9 cellular contexts compared by ENCODE assay signal in the genomic region with DNA sequence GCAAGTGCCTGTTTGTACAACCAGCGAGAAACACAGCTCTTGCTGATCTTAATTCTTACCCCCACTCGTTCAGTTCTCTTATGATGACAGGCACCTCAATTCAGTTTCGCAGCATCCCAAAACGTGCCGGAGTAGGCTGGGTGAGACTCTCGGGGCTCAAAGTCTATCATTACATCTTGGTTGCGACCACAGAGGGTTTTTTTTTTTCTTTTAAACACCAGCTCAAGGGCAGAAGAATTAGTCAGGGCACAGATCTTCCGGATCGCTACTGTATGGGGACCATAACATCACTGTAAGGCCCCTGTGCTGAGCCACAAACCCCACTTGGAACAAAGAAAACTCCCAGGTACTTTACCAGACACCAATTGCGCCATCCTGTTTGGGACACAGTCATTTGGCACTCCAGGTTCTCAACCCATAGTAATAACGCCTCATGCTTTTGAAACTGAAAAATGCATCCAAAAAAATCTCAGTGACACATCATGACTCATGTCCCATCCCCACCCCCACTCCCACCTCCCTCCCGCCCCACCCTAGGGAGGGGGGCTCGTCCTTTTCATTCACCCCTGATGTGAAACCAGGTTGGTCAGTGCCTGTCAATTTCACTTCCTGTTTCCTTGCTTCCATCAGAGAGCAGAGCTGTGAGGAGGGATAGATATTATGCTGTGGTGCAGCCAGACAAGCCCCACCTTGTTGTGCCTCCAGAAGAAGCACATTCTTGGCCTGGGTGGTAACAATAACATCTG. TPM values are rescaled to one million over a fixed set of nuclear protein-coding genes. Genes with fewer than 3 reads are reported as not detected.
DNase-seq lines count a peak whose midpoint lies in the region; ATAC-seq, FAIRE-seq and TF ChIP-seq lines count a peak whose summit lies in the region.
"Had no signal": no experiment of that assay in that cellular context is flagged by ENCODE, and none has a peak within 500 bp of the region (broad histone marks: within the 10 kb centered on the region; RNA-seq: fewer than 3 reads in every experiment).

No MANE protein-coding gene starts in this region.

- H3K4me2 ChIP-seq in OCI-LY3 (ENCODE audit: low read length) (peak overlapping the region; percentile 96), trophoblast cell (ENCODE audit: low read length) (no peak overlapping the region)

- H3K79me1 ChIP-seq in trophoblast cell (ENCODE audit: low read length) = no peaks in the 10 kb centered on the region

- peak overlapping the region; percentile 72 for H3K4me3 ChIP-seq in OCI-LY3 (ENCODE audit: low read length)
- H3K4me3 ChIP-seq in trophoblast cell (ENCODE audit: low read depth, low read length) = no peak overlapping the region
- H3K4me3 ChIP-seq in prostate gland = no peak overlapping the region
- H3K4me3 ChIP-seq in gastrocnemius medialis = no peak overlapping the region
- H3K4me3 ChIP-seq: lung had no signal

- H3K4me1 ChIP-seq in OCI-LY3 (ENCODE audit: low read length) = peaks cover 49% of the 10 kb centered on the region
- H3K4me1 ChIP-seq in trophoblast cell (ENCODE audit: control insufficient read depth in 1 of 2, insufficient read depth in 2 of 2, low read length in 2 of 2) = no peaks in the 10 kb centered on the region
- H3K4me1 ChIP-seq in prostate gland (replicated peaks) = no peaks in the 10 kb centered on the region
- no peaks in the 10 kb centered on the region for H3K4me1 ChIP-seq in gastrocnemius medialis

- H3K27ac Mint-ChIP-seq in activated T-helper 2 cell treated with anti-CD3 and anti-CD28 coated beads, Interferon-gamma antibody, Interleukin-2, Interleukin-4, amounts not matched to agents 10 μg/mL and 5 μg/mL and 100 μg/mL, durations not matched to agents 14 hours and 24 hours and 36 hours = peak overlapping the region; percentile 93

- H3K27me3 ChIP-seq in OCI-LY3 (ENCODE audit: low read depth, low read length) (0 out of 2 replicates have a peak, but pooled peaks cover 4% of the 10 kb centered on the region), trophoblast cell (ENCODE audit: insufficient read depth, low read length) (no peaks in the 10 kb centered on the region), prostate gland (replicated peaks; ENCODE audit: insufficient read depth) (no peaks in the 10 kb centered on the region), gastrocnemius medialis (no peaks in the 10 kb centered on the region)

- peak; percentile 82 for ATAC-seq in HG02852 (IDR thresholded peaks at IDR 0.05; ENCODE audit: unreplicated experiment)
- ATAC-seq in Right ventricle myocardium inferior = no peak
- no peak for ATAC-seq in gastrocnemius medialis

- H3K79me2 ChIP-seq in OCI-LY3 (ENCODE audit: low read length) (no peaks in the 10 kb centered on the region), trophoblast cell (ENCODE audit: control insufficient read depth, insufficient read depth, low read length, poor library complexity) (no peaks in the 10 kb centered on the region)

- in situ Hi-C loops in gastrocnemius medialis (cut with MboI; ENCODE audit: low sequenced_read_pairs in 4 of 4) = no loop called here

- H2BK120ac ChIP-seq in trophoblast cell (ENCODE audit: insufficient read depth, low read length, poor library complexity) = no peak overlapping the region

- no peak overlapping the region for H3K4ac ChIP-seq in trophoblast cell (ENCODE audit: low read depth, low read length)

- H2BK12ac ChIP-seq in trophoblast cell (ENCODE audit: low read length) = no peak overlapping the region

- H3K18ac ChIP-seq in trophoblast cell (ENCODE audit: low read length) = no peak overlapping the region

- no peak overlapping the region for H2AK5ac ChIP-seq in trophoblast cell (ENCODE audit: low read length)

- H3K27ac ChIP-seq in OCI-LY3 (ENCODE audit: low read length) = peak overlapping the region; percentile 77
- no peak overlapping the region for H3K27ac ChIP-seq in trophoblast cell (ENCODE audit: low read depth, low read length)
- H3K27ac ChIP-seq in prostate gland = no peak overlapping the region
- H3K27ac ChIP-seq in gastrocnemius medialis = no peak overlapping the region

- no peaks in the 10 kb centered on the region for H4K20me1 ChIP-seq in OCI-LY3 (ENCODE audit: insufficient read depth, low read length)

- no CpG with 5 or more reads among the region's 13 CpGs for WGBS in trophoblast cell (ENCODE audit: extremely low coverage, insufficient coverage, insufficient read length)
- 69% methylated on average over 13 of the region's 13 CpGs for WGBS in prostate gland

- TF ChIP-seq POLR2A in prostate gland (IDR thresholded peaks at IDR 0.05) = no peak
- no peak for TF ChIP-seq POLR2A in gastrocnemius medialis (IDR thresholded peaks at IDR 0.05)

- no peak overlapping the region for H4K8ac ChIP-seq in trophoblast cell (ENCODE audit: low read depth, low read length)

- peaks cover 84% of the 10 kb centered on the region for H3K36me3 Mint-ChIP-seq in activated T-helper 2 cell treated with anti-CD3 and anti-CD28 coated beads, Interferon-gamma antibody, Interleukin-2, Interleukin-4, amounts not matched to agents 10 μg/mL and 5 μg/mL and 100 μg/mL, durations not matched to agents 14 hours and 24 hours and 36 hours (ENCODE audit: low read depth)

- H3K14ac ChIP-seq in trophoblast cell (ENCODE audit: low read length) = no peak overlapping the region

- H3K9ac ChIP-seq in OCI-LY3 (ENCODE audit: low read length) (peak overlapping the region; percentile 71), trophoblast cell (ENCODE audit: low read length) (no peak overlapping the region)

- no peaks in the 10 kb centered on the region for H3K9me3 ChIP-seq in OCI-LY3 (ENCODE audit: insufficient read depth, low read length)
- H3K9me3 ChIP-seq in trophoblast cell (ENCODE audit: insufficient read depth, low read depth, low read length) = peaks cover 3% of the 10 kb centered on the region
- H3K9me3 ChIP-seq in prostate gland = no peaks in the 10 kb centered on the region
- H3K9me3 ChIP-seq in gastrocnemius medialis = no peaks in the 10 kb centered on the region

- intact Hi-C loops in activated T-helper 2 cell treated with anti-CD3 and anti-CD28 coated beads, Interferon-gamma antibody, Interleukin-2, Interleukin-4, amounts not matched to agents 10 μg/mL and 5 μg/mL and 100 μg/mL, durations not matched to agents 14 hours and 24 hours and 36 hours (cut with micrococcal nuclease) = loop anchor here (1.0 to 2.0 kb wide), 10 partner anchors 16 to 146 kb away; a partner anchor contains a TSS
- intact Hi-C loops in prostate gland (cut with DNase I) (no loop called here), Right ventricle myocardium inferior (cut with DNase I) (no loop called here), gastrocnemius medialis (cut with DNase I; ENCODE audit: low total_unique reads) (no loop called here)

- H4K12ac ChIP-seq in trophoblast cell (ENCODE audit: low read depth, low read length) = no peak overlapping the region

- H3K36me3 ChIP-seq in OCI-LY3 (replicated peaks; ENCODE audit: low read depth, low read length) = no peaks in the 10 kb centered on the region
- no peaks in the 10 kb centered on the region for H3K36me3 ChIP-seq in trophoblast cell (ENCODE audit: control insufficient read depth in 1 of 2, insufficient read depth in 2 of 2, low read length in 2 of 2)
- H3K36me3 ChIP-seq in prostate gland = no peaks in the 10 kb centered on the region
- H3K36me3 ChIP-seq in gastrocnemius medialis = no peaks in the 10 kb centered on the region

- no peak overlapping the region for H4K91ac ChIP-seq in trophoblast cell (ENCODE audit: low read depth, low read length)

- no peaks in the 10 kb centered on the region for H3K9me3 Mint-ChIP-seq in activated T-helper 2 cell treated with anti-CD3 and anti-CD28 coated beads, Interferon-gamma antibody, Interleukin-2, Interleukin-4, amounts not matched to agents 10 μg/mL and 5 μg/mL and 100 μg/mL, durations not matched to agents 14 hours and 24 hours and 36 hours

- H3K23ac ChIP-seq in trophoblast cell (ENCODE audit: low read length) = no peak overlapping the region

- peak overlapping the region; percentile 71 for H3K4me3 Mint-ChIP-seq in activated T-helper 2 cell treated with anti-CD3 and anti-CD28 coated beads, Interferon-gamma antibody, Interleukin-2, Interleukin-4, amounts not matched to agents 10 μg/mL and 5 μg/mL and 100 μg/mL, durations not matched to agents 14 hours and 24 hours and 36 hours (ENCODE audit: low read depth)

- peak; percentile 92 for FAIRE-seq in GM18507 (lab: Jason Lieb, UNC)

- no peaks in the 10 kb centered on the region for H3K27me3 Mint-ChIP-seq in activated T-helper 2 cell treated with anti-CD3 and anti-CD28 coated beads, Interferon-gamma antibody, Interleukin-2, Interleukin-4, amounts not matched to agents 10 μg/mL and 5 μg/mL and 100 μg/mL, durations not matched to agents 14 hours and 24 hours and 36 hours (ENCODE audit: low read depth)

- no peak for TF ChIP-seq CTCF in OCI-LY3 (IDR thresholded peaks at IDR 0.05; ENCODE audit: low read depth, low read length)
- TF ChIP-seq CTCF in prostate gland (IDR thresholded peaks at IDR 0.05) = no peak
- no peak for TF ChIP-seq CTCF in gastrocnemius medialis (IDR thresholded peaks at IDR 0.05 in 4 of 5, conservative IDR thresholded peaks at IDR 0.05 in 1 of 5)

- H2AFZ ChIP-seq in OCI-LY3 (ENCODE audit: low read depth, low read length) = peak overlapping the region; percentile 76
- no peak overlapping the region for H2AFZ ChIP-seq in trophoblast cell (ENCODE audit: insufficient read depth, low read length, poor library complexity)

- DNase-seq in GM18507 (ENCODE audit: extremely low spot score, insufficient read length, low read depth) (peak; percentile 61), trophoblast cell (peak; percentile 24 to 48), prostate gland (ENCODE audit: low spot score) (no peak), Right ventricle myocardium inferior (ENCODE audit: missing footprints) (no peak), gastrocnemius medialis (no peak)
- peak; percentile 77 for DNase-seq in activated T-helper 2 cell treated with anti-CD3 and anti-CD28 coated beads, Interferon-gamma antibody, Interleukin-2, Interleukin-4, amounts not matched to agents 10 μg/mL and 5 μg/mL and 100 μg/mL, durations not matched to agents 14 hours and 24 hours and 36 hours (ENCODE audit: low spot score)

- peaks cover 80% of the 10 kb centered on the region for H3K4me1 Mint-ChIP-seq in activated T-helper 2 cell treated with anti-CD3 and anti-CD28 coated beads, Interferon-gamma antibody, Interleukin-2, Interleukin-4, amounts not matched to agents 10 μg/mL and 5 μg/mL and 100 μg/mL, durations not matched to agents 14 hours and 24 hours and 36 hours (ENCODE audit: low read depth)

- H2BK5ac ChIP-seq in trophoblast cell (ENCODE audit: low read depth, low read length, poor library complexity) = no peak overlapping the region

RNA-seq across cellular contexts. Expression of a gene that starts 41.0 kb away (rescaled TPM):
- 395 and 399 TPM in 2 replicates for total RNA-seq in activated T-helper 2 cell treated with anti-CD3 and anti-CD28 coated beads, Interferon-gamma antibody, Interleukin-2, Interleukin-4, amounts not matched to agents 10 μg/mL and 5 μg/mL and 100 μg/mL, durations not matched to agents 14 hours and 24 hours and 36 hours
- polyA plus RNA-seq in trophoblast cell (2013) = 0.01 TPM in 1 of 2 replicates, not detected in the other
- under 1 TPM; 0.18 to 0.91 TPM for total RNA-seq in prostate gland
- total RNA-seq in Right ventricle myocardium inferior = not detected
- under 1 TPM in 2 of 4 donors, not detected in 2; 0.46 to 0.53 TPM for total RNA-seq in gastrocnemius medialis

Comparison
In these comparisons a context has a peak if more than half of its experiments do, and no peak if none do; other contexts are left out.
1. DNase-seq: peak in GM18507 (single experiment), activated T-helper 2 cell treated with anti-CD3 and anti-CD28 coated beads, Interferon-gamma antibody, Interleukin-2, Interleukin-4, amounts not matched to agents 10 μg/mL and 5 μg/mL and 100 μg/mL, durations not matched to agents 14 hours and 24 hours and 36 hours (single experiment) and trophoblast cell (2 of 2); none in prostate gland (single experiment), Right ventricle myocardium inferior (single experiment) and gastrocnemius medialis (0 of 2).
2. RNA of a gene that starts 41.0 kb away (total RNA-seq): 395 to 399 TPM in activated T-helper 2 cell treated with anti-CD3 and anti-CD28 coated beads, Interferon-gamma antibody, Interleukin-2, Interleukin-4, amounts not matched to agents 10 μg/mL and 5 μg/mL and 100 μg/mL, durations not matched to agents 14 hours and 24 hours and 36 hours; 0.18 to 0.91 TPM in prostate gland, 0.46 to 0.53 TPM in gastrocnemius medialis and not detected in Right ventricle myocardium inferior (single experiment); every median in the first group is over 100 times any median in the second.